ENCODE assay signal across 21 cellular contexts in the genomic region with DNA sequence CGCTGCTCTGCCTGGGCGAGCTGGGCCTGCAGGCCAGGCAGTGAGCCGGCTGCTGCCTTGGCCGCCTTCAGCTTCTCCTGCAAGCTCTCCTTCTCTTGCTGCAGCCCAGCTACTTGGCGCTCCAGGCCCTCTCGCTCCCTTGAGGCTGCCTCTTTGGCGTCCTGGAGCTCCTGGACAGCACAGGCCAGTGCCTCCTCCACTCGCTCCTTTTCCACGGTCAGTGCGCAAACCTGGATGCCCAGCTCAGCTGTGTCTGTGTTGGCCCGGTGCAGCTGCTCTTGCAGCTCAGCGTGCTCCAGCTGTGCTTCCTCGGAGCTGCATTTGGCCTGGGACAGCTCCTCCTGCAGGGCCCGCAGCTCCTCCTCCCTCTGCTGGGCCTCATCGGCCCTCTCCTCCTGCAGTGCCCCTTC. TPM values are rescaled to one million over a fixed set of nuclear protein-coding genes. Genes with fewer than 3 reads are reported as not detected.
DNase-seq lines count a peak whose midpoint lies in the region; ATAC-seq and TF ChIP-seq lines count a peak whose summit lies in the region.
"Had no signal": no experiment of that assay in that cellular context is flagged by ENCODE, and none has a peak within 500 bp of the region (broad histone marks: within the 10 kb centered on the region; RNA-seq: fewer than 3 reads in every experiment).

No MANE protein-coding gene starts in this region.

- TF ChIP-seq POLR2A in stomach (IDR thresholded peaks at IDR 0.05), result no peak

- 80 to 89% (median 86%) methylated on average over 15 of the region's 15 CpGs for WGBS in stomach, 5 donors

- no peak for DNase-seq in activated naive CD4-positive, alpha-beta T cell treated with anti-CD3 and anti-CD28 coated beads, Interleukin-2, amount 10 ng/mL, durations not matched to agents 7 days and 5 days
- DNase-seq in activated naive CD4-positive, alpha-beta T cell treated with anti-CD3 and anti-CD28 coated beads, Interleukin-2, amount 50 U/mL, for 72 hours (ENCODE audit: low spot score in 2 of 2), result no peak
- DNase-seq in activated T-helper 1 cell treated with anti-CD3 and anti-CD28 coated beads, Interleukin-12 subunit alpha, Interleukin-12 subunit beta, Interleukin-2, Interleukin-4 antibody, amounts not matched to agents 30 ng/mL and 10 ng/mL and 1 ng/mL, durations not matched to agents 14 hours and 24 hours and 36 hours (ENCODE audit: low spot score), result no peak
- peak; percentile 42 for DNase-seq in left ventricle myocardium inferior
- no peak for DNase-seq in stomach
- no peak for DNase-seq in NK-92 (lab: John Stamatoyannopoulos, UW; ENCODE audit: unreplicated experiment)
- DNase-seq in HFFc6, result no peak
- DNase-seq in A172 (ENCODE audit: low spot score), result no peak
- DNase-seq: ACHN, GDM1, glutamatergic neuron, left lung, mucosa of descending colon, NCI-H1417 treated with DMSO at 0.1 percent for 48 hours, SK-N-SH, T1000, testis had no signal

- H3K4me1 ChIP-seq in left ventricle myocardium inferior (peaks cover 41% of the 10 kb centered on the region), stomach (peaks cover 18 to 43% (median 25%) of the 10 kb centered on the region in 4 donors)
- H3K4me1 ChIP-seq: testis had no signal

- intact Hi-C loops in activated T-helper 1 cell treated with anti-CD3 and anti-CD28 coated beads, Interleukin-12 subunit alpha, Interleukin-12 subunit beta, Interleukin-2, Interleukin-4 antibody, amounts not matched to agents 30 ng/mL and 10 ng/mL and 1 ng/mL, durations not matched to agents 14 hours and 24 hours and 36 hours (cut with micrococcal nuclease), result no loop called here
- intact Hi-C loops in left ventricle myocardium inferior (cut with micrococcal nuclease) (no loop called here), stomach (cut with DNase I; ENCODE audit: low total_unique reads) (no loop called here)

- H3K27me3 ChIP-seq in left ventricle myocardium inferior (ENCODE audit: low read depth), result no peaks in the 10 kb centered on the region
- H3K27me3 ChIP-seq in stomach, result no peaks in the 10 kb centered on the region
- H3K27me3 ChIP-seq: ascending aorta, left lung, testis had no signal

- CTCF ChIA-PET in activated naive CD4-positive, alpha-beta T cell treated with anti-CD3 and anti-CD28 coated beads, Interleukin-2, amount 10 ng/mL, durations not matched to agents 7 days and 5 days (lab: Charles Lee), result interaction anchor here (1.0 to 2.2 kb wide), 6 partner anchors 13 to 113 kb away, joined by 3 to 12 read pairs (median 8); no protein-coding TSS in a partner anchor

- H3K4me3 ChIP-seq in left ventricle myocardium inferior, result no peak overlapping the region
- no peak overlapping the region for H3K4me3 ChIP-seq in stomach
- H3K4me3 ChIP-seq: ascending aorta, left lung, mucosa of descending colon, testis had no signal

- no peak overlapping the region for H3K4me3 Mint-ChIP-seq in activated naive CD4-positive, alpha-beta T cell treated with anti-CD3 and anti-CD28 coated beads, Interleukin-2, amount 10 ng/mL, durations not matched to agents 7 days and 5 days
- H3K4me3 Mint-ChIP-seq in activated T-helper 1 cell treated with anti-CD3 and anti-CD28 coated beads, Interleukin-12 subunit alpha, Interleukin-12 subunit beta, Interleukin-2, Interleukin-4 antibody, amounts not matched to agents 30 ng/mL and 10 ng/mL and 1 ng/mL, durations not matched to agents 14 hours and 24 hours and 36 hours, result peak overlapping the region; percentile 37
- H3K4me3 Mint-ChIP-seq in HFFc6, result no peak overlapping the region

- H3K4me1 Mint-ChIP-seq in activated naive CD4-positive, alpha-beta T cell treated with anti-CD3 and anti-CD28 coated beads, Interleukin-2, amount 10 ng/mL, durations not matched to agents 7 days and 5 days, result peaks cover 71% of the 10 kb centered on the region
- H3K4me1 Mint-ChIP-seq in activated T-helper 1 cell treated with anti-CD3 and anti-CD28 coated beads, Interleukin-12 subunit alpha, Interleukin-12 subunit beta, Interleukin-2, Interleukin-4 antibody, amounts not matched to agents 30 ng/mL and 10 ng/mL and 1 ng/mL, durations not matched to agents 14 hours and 24 hours and 36 hours (ENCODE audit: low read depth), result peaks cover 99% of the 10 kb centered on the region
- H3K4me1 Mint-ChIP-seq in HFFc6 (ENCODE audit: low read depth), result peaks cover 16% of the 10 kb centered on the region

- TF ChIP-seq EP300 in stomach (IDR thresholded peaks at IDR 0.05), result no peak

- H3K9me3 ChIP-seq in left ventricle myocardium inferior (replicated peaks) (no peaks in the 10 kb centered on the region), stomach (no peaks in the 10 kb centered on the region)
- H3K9me3 ChIP-seq: ascending aorta, left lung, mucosa of descending colon, neutrophil, SK-N-SH, testis had no signal

- no peak for TF ChIP-seq CTCF in left ventricle myocardium inferior (IDR thresholded peaks at IDR 0.05; ENCODE audit: borderline replicate concordance)
- TF ChIP-seq CTCF in stomach (IDR thresholded peaks at IDR 0.05), result no peak
- TF ChIP-seq CTCF in HFFc6 (IDR thresholded peaks at IDR 0.05), result no peak

- H3K27ac ChIP-seq in left ventricle myocardium inferior (replicated peaks) (no peak overlapping the region), stomach (peak overlapping the region in 3 of 5 donors; percentile 24 to 44 (median 42))
- H3K27ac ChIP-seq: left lung, neutrophil, testis had no signal

- H3K36me3 Mint-ChIP-seq in activated naive CD4-positive, alpha-beta T cell treated with anti-CD3 and anti-CD28 coated beads, Interleukin-2, amount 10 ng/mL, durations not matched to agents 7 days and 5 days, result peaks cover 90% of the 10 kb centered on the region
- H3K36me3 Mint-ChIP-seq in activated naive CD4-positive, alpha-beta T cell treated with anti-CD3 and anti-CD28 coated beads, Interleukin-2, amount 50 U/mL, for 72 hours, result peaks cover 60 to 68% of the 10 kb centered on the region in 2 donors
- peaks cover 82% of the 10 kb centered on the region for H3K36me3 Mint-ChIP-seq in activated T-helper 1 cell treated with anti-CD3 and anti-CD28 coated beads, Interleukin-12 subunit alpha, Interleukin-12 subunit beta, Interleukin-2, Interleukin-4 antibody, amounts not matched to agents 30 ng/mL and 10 ng/mL and 1 ng/mL, durations not matched to agents 14 hours and 24 hours and 36 hours (ENCODE audit: low read depth)
- H3K36me3 Mint-ChIP-seq in HFFc6 (ENCODE audit: low read depth), result peaks cover 41% of the 10 kb centered on the region

- H3K36me3 ChIP-seq in left ventricle myocardium inferior (peaks cover 100% of the 10 kb centered on the region), stomach (peaks cover 84 to 100% (median 97%) of the 10 kb centered on the region in 4 donors)

- no peak for ATAC-seq in activated naive CD4-positive, alpha-beta T cell treated with anti-CD3 and anti-CD28 coated beads, Interleukin-2, amount 50 U/mL, for 72 hours
- ATAC-seq: activated CD4-positive, CD25-positive, alpha-beta regulatory T cell treated with anti-CD3 and anti-CD28 coated beads, Interleukin-2, amount 50 U/mL, for 24 hours; left lung had no signal

- H3K27ac Mint-ChIP-seq in activated naive CD4-positive, alpha-beta T cell treated with anti-CD3 and anti-CD28 coated beads, Interleukin-2, amount 10 ng/mL, durations not matched to agents 7 days and 5 days, result peak overlapping the region; percentile 45
- peak overlapping the region in 1 of 2 donors; percentile 47 for H3K27ac Mint-ChIP-seq in activated naive CD4-positive, alpha-beta T cell treated with anti-CD3 and anti-CD28 coated beads, Interleukin-2, amount 50 U/mL, for 72 hours
- no peak overlapping the region for H3K27ac Mint-ChIP-seq in activated T-helper 1 cell treated with anti-CD3 and anti-CD28 coated beads, Interleukin-12 subunit alpha, Interleukin-12 subunit beta, Interleukin-2, Interleukin-4 antibody, amounts not matched to agents 30 ng/mL and 10 ng/mL and 1 ng/mL, durations not matched to agents 14 hours and 24 hours and 36 hours
- no peak overlapping the region for H3K27ac Mint-ChIP-seq in HFFc6

- no peaks in the 10 kb centered on the region for H3K27me3 Mint-ChIP-seq in activated naive CD4-positive, alpha-beta T cell treated with anti-CD3 and anti-CD28 coated beads, Interleukin-2, amount 10 ng/mL, durations not matched to agents 7 days and 5 days
- H3K27me3 Mint-ChIP-seq in activated T-helper 1 cell treated with anti-CD3 and anti-CD28 coated beads, Interleukin-12 subunit alpha, Interleukin-12 subunit beta, Interleukin-2, Interleukin-4 antibody, amounts not matched to agents 30 ng/mL and 10 ng/mL and 1 ng/mL, durations not matched to agents 14 hours and 24 hours and 36 hours (ENCODE audit: insufficient read depth), result no peaks in the 10 kb centered on the region
- peaks cover 4% of the 10 kb centered on the region for H3K27me3 Mint-ChIP-seq in HFFc6 (ENCODE audit: insufficient read depth)

- H3K9me3 Mint-ChIP-seq in activated naive CD4-positive, alpha-beta T cell treated with anti-CD3 and anti-CD28 coated beads, Interleukin-2, amount 10 ng/mL, durations not matched to agents 7 days and 5 days, result no peaks in the 10 kb centered on the region
- H3K9me3 Mint-ChIP-seq in activated naive CD4-positive, alpha-beta T cell treated with anti-CD3 and anti-CD28 coated beads, Interleukin-2, amount 50 U/mL, for 72 hours, result no peaks in the 10 kb centered on the region
- H3K9me3 Mint-ChIP-seq in activated T-helper 1 cell treated with anti-CD3 and anti-CD28 coated beads, Interleukin-12 subunit alpha, Interleukin-12 subunit beta, Interleukin-2, Interleukin-4 antibody, amounts not matched to agents 30 ng/mL and 10 ng/mL and 1 ng/mL, durations not matched to agents 14 hours and 24 hours and 36 hours, result no peaks in the 10 kb centered on the region
- no peaks in the 10 kb centered on the region for H3K9me3 Mint-ChIP-seq in HFFc6

RNA-seq across cellular contexts. Expression of a gene that starts 23.1 kb away (rescaled TPM):
- 1 to 10 TPM; 1.0 to 1.8 TPM for total RNA-seq in activated naive CD4-positive, alpha-beta T cell treated with anti-CD3 and anti-CD28 coated beads, Interleukin-2, amount 50 U/mL, for 72 hours
- total RNA-seq in activated T-helper 1 cell treated with anti-CD3 and anti-CD28 coated beads, Interleukin-12 subunit alpha, Interleukin-12 subunit beta, Interleukin-2, Interleukin-4 antibody, amounts not matched to agents 30 ng/mL and 10 ng/mL and 1 ng/mL, durations not matched to agents 14 hours and 24 hours and 36 hours, result 27.2 and 27.9 TPM in 2 replicates
- total RNA-seq in left ventricle myocardium inferior (0.33 TPM), stomach (10 to 100 TPM in 1 of 5 donors, 1 to 10 TPM in 1, not detected in 3; 1.1 to 14.8 TPM)
- polyA plus RNA-seq in stomach, result 1 to 10 TPM in 1 of 3 donors, under 1 TPM in 2; 0.31 to 3.2 (median 0.70) TPM
- not detected for total RNA-seq in HFFc6 (2021; fragmentation: NEBNext Ultra II Directional; extraction: Animal tissue kit (Norgen Biotek cat#: 25700))
- total RNA-seq in A172 (2014; rRNA removed; shearing (Covaris generic)), result not detected in 2 replicates
- total RNA-seq: renal cortical epithelial cell had no signal
- polyA plus RNA-seq: SK-N-SH had no signal

RNA-seq across cellular contexts. Expression of a gene that starts 29.2 kb away (rescaled TPM):
- total RNA-seq in activated naive CD4-positive, alpha-beta T cell treated with anti-CD3 and anti-CD28 coated beads, Interleukin-2, amount 50 U/mL, for 72 hours, result 10 to 100 TPM in 1 of 2 donors, 1 to 10 TPM in 1; 4.4 to 18.1 TPM
- total RNA-seq in activated T-helper 1 cell treated with anti-CD3 and anti-CD28 coated beads, Interleukin-12 subunit alpha, Interleukin-12 subunit beta, Interleukin-2, Interleukin-4 antibody, amounts not matched to agents 30 ng/mL and 10 ng/mL and 1 ng/mL, durations not matched to agents 14 hours and 24 hours and 36 hours, result 16.1 and 16.3 TPM in 2 replicates
- total RNA-seq in left ventricle myocardium inferior (121 TPM), stomach (10 to 100 TPM; 18.0 to 97.4 (median 39.3) TPM)
- 10 to 100 TPM; 10.7 to 11.8 (median 11.3) TPM for polyA plus RNA-seq in stomach
- total RNA-seq in HFFc6 (2021; fragmentation: NEBNext Ultra II Directional; extraction: Animal tissue kit (Norgen Biotek cat#: 25700)), result 10 to 100 TPM; 20.8 to 30.7 (median 27.2) TPM
- total RNA-seq in A172 (2014; rRNA removed; shearing (Covaris generic)), result 6.3 and 7.3 TPM in 2 replicates
